ENCODE assay signal across 9 cellular contexts in genomic region chr12:4353785-4354208, GRCh38. TPM values are rescaled to one million over a fixed set of nuclear protein-coding genes. Genes with fewer than 3 reads are reported as not detected.
DNase-seq lines count a peak whose midpoint lies in the region; ATAC-seq, FAIRE-seq and TF ChIP-seq lines count a peak whose summit lies in the region.
"Had no signal": no experiment of that assay in that cellular context is flagged by ENCODE, and none has a peak within 500 bp of the region (broad histone marks: within the 10 kb centered on the region; RNA-seq: fewer than 3 reads in every experiment).

No MANE protein-coding gene starts in this region.

- no peaks in the 10 kb centered on the region for H3K79me1 ChIP-seq in H1 (ENCODE audit: low read depth, low read length)

- H3K56ac ChIP-seq in H1 (replicated peaks; ENCODE audit: insufficient read length, low read depth, low read length), result no peak overlapping the region

- H3K4me3 ChIP-seq in CD4-positive, CD25-positive, alpha-beta regulatory T cell (ENCODE audit: low read depth, low read length), result no peak overlapping the region
- H3K4me3 ChIP-seq in H1 (ENCODE audit: extremely low read depth in 1 of 4, insufficient read depth in 2 of 4, low read depth in 3 of 4, low read length in 4 of 4) (no peak overlapping the region), gastrocnemius medialis (no peak overlapping the region)
- H3K4me3 ChIP-seq: lung had no signal

- peaks cover 23% of the 10 kb centered on the region for H3K36me3 ChIP-seq in CD4-positive, CD25-positive, alpha-beta regulatory T cell (ENCODE audit: control insufficient read depth, insufficient read depth, low read length)
- H3K36me3 ChIP-seq in H1 (ENCODE audit: control insufficient read depth in 2 of 4, insufficient read depth in 4 of 4, low read length in 3 of 4) (peaks cover 0 to 36% (median 18%) of the 10 kb centered on the region in 4 experiments; a peak in 6 of 8 replicates), gastrocnemius medialis (peaks cover 0 to 6% of the 10 kb centered on the region in 2 donors)

- intact Hi-C loops in activated CD4-positive, alpha-beta T cell treated with anti-CD3 and anti-CD28 coated beads, Interleukin-2, amount 10 ng/mL, durations not matched to agents 24 days and 14 days (cut with micrococcal nuclease), result loop anchor here (2.0 kb wide), 1 partner anchor 173 kb away; no protein-coding TSS in a partner anchor
- intact Hi-C loops in gastrocnemius medialis (cut with DNase I; ENCODE audit: low total_unique reads), result loop anchor here (5.0 kb wide), 1 partner anchor 174 kb away; no protein-coding TSS in a partner anchor

- TF ChIP-seq CTCF in H1 (IDR thresholded peaks at IDR 0.05; ENCODE audit: control extremely low read depth in 1 of 3, insufficient read depth in 1 of 3, low read depth in 1 of 3, low read length in 3 of 3) (peak; percentile 8 to 59 (median 33); a peak in 3 of 4 replicates), gastrocnemius medialis (IDR thresholded peaks at IDR 0.05 in 4 of 5, conservative IDR thresholded peaks at IDR 0.05 in 1 of 5) (peak in 4 of 5 experiments; percentile 25 to 51 (median 26))

- ATAC-seq in CD4-positive, CD25-positive, alpha-beta regulatory T cell (ENCODE audit: low read depth in 2 of 2), result peak; percentile 57 to 72
- ATAC-seq in gastrocnemius medialis (no peak), GM19328 (IDR thresholded peaks at IDR 0.05; ENCODE audit: unreplicated experiment) (no peak)

- no peak overlapping the region for H2BK15ac ChIP-seq in H1 (ENCODE audit: low read length)

- H2AK5ac ChIP-seq in H1 (ENCODE audit: low read depth, low read length), result no peak overlapping the region

- no peaks in the 10 kb centered on the region for H4K20me1 ChIP-seq in H1 (replicated peaks in 1 of 2; ENCODE audit: control insufficient read depth in 1 of 2, insufficient read depth in 2 of 2, low read length in 2 of 2)

- TF ChIP-seq EP300 in H1 (IDR thresholded peaks at IDR 0.05; ENCODE audit: borderline replicate concordance in 1 of 2, low read depth in 2 of 2, low read length in 2 of 2), result no peak

- H3K4ac ChIP-seq in H1 (replicated peaks; ENCODE audit: insufficient read length, low read depth, low read length), result no peak overlapping the region

- peaks cover 19% of the 10 kb centered on the region for H3K36me3 Mint-ChIP-seq in CD4-positive, CD25-positive, alpha-beta regulatory T cell
- H3K36me3 Mint-ChIP-seq in activated CD4-positive, alpha-beta T cell treated with anti-CD3 and anti-CD28 coated beads, Interleukin-2, amount 10 ng/mL, durations not matched to agents 24 days and 14 days (ENCODE audit: low read depth), result peaks cover 21% of the 10 kb centered on the region

- no peaks in the 10 kb centered on the region for H3K4me1 ChIP-seq in CD4-positive, CD25-positive, alpha-beta regulatory T cell (ENCODE audit: control insufficient read depth, insufficient read depth, low read length, poor library complexity, severe bottlenecking)
- no peaks in the 10 kb centered on the region for H3K4me1 ChIP-seq in H1 (replicated peaks in 1 of 4; ENCODE audit: control insufficient read depth in 3 of 4, insufficient read depth in 4 of 4, low read length in 3 of 4)
- no peaks in the 10 kb centered on the region for H3K4me1 ChIP-seq in gastrocnemius medialis

- no peak overlapping the region for H2BK5ac ChIP-seq in H1 (ENCODE audit: low read depth, low read length)

- no peak overlapping the region for H2BK120ac ChIP-seq in H1 (replicated peaks; ENCODE audit: low read depth, low read length)

- no peak overlapping the region for H4K5ac ChIP-seq in H1 (ENCODE audit: insufficient read length, low read depth, low read length)

- H3K9me3 ChIP-seq in CD4-positive, CD25-positive, alpha-beta regulatory T cell (ENCODE audit: control insufficient read depth in 2 of 2, low read length in 2 of 2), result no peaks in the 10 kb centered on the region
- H3K9me3 ChIP-seq in H1 (ENCODE audit: insufficient read depth in 2 of 2, low read depth in 1 of 2, low read length in 1 of 2) (no peaks in the 10 kb centered on the region), gastrocnemius medialis (no peaks in the 10 kb centered on the region)

- H3K27ac ChIP-seq in CD4-positive, CD25-positive, alpha-beta regulatory T cell (ENCODE audit: insufficient read depth, low read length, poor library complexity, severe bottlenecking), result no peak overlapping the region
- H3K27ac ChIP-seq in H1 (ENCODE audit: low read depth, low read length), result no peak overlapping the region
- H3K27ac ChIP-seq in gastrocnemius medialis, result no peak overlapping the region

- H4K8ac ChIP-seq in H1 (ENCODE audit: extremely low read depth, insufficient read depth, low read length), result no peak overlapping the region

- no peak overlapping the region for H3K9ac ChIP-seq in H1 (replicated peaks in 1 of 4; ENCODE audit: extremely low read depth in 1 of 4, low read depth in 3 of 4, low read length in 3 of 4)

- H3K18ac ChIP-seq in H1 (ENCODE audit: extremely low read depth, low read length), result no peak overlapping the region

- in situ Hi-C loops in gastrocnemius medialis (cut with MboI; ENCODE audit: low sequenced_read_pairs in 4 of 4), result no loop called here

- H3K27ac Mint-ChIP-seq in CD4-positive, CD25-positive, alpha-beta regulatory T cell, result peak overlapping the region in 2 of 3 donors; percentile 48 to 54
- no peak overlapping the region for H3K27ac Mint-ChIP-seq in activated CD4-positive, alpha-beta T cell treated with anti-CD3 and anti-CD28 coated beads, Interleukin-2, amount 10 ng/mL, durations not matched to agents 24 days and 14 days

- no peak overlapping the region for H3K4me3 Mint-ChIP-seq in CD4-positive, CD25-positive, alpha-beta regulatory T cell
- H3K4me3 Mint-ChIP-seq in activated CD4-positive, alpha-beta T cell treated with anti-CD3 and anti-CD28 coated beads, Interleukin-2, amount 10 ng/mL, durations not matched to agents 24 days and 14 days, result no peak overlapping the region

- H2AFZ ChIP-seq in H1 (ENCODE audit: low read length), result no peak overlapping the region

- WGBS in H1 (ENCODE audit: extremely low coverage in 1 of 2, insufficient coverage in 1 of 2, insufficient read length in 1 of 2, insufficient replicate concordance in 2 of 2, low coverage in 1 of 2, low lambda C conversion rate in 2 of 2, missing lambda C conversion rate in 1 of 2), 2 experiments, result 69% methylated on average over 2 of the region's 4 CpGs; no CpG with 5 or more reads in 1 of the 2 experiments

- TF ChIP-seq RAD21 in H1 (IDR thresholded peaks at IDR 0.05 in 1 of 2, conservative IDR thresholded peaks at IDR 0.05 in 1 of 2; ENCODE audit: low read depth in 2 of 2, low read length in 2 of 2), result peak; percentile 52 to 60

- H3K4me1 Mint-ChIP-seq in CD4-positive, CD25-positive, alpha-beta regulatory T cell, result peaks cover 0 to 19% (median 5%) of the 10 kb centered on the region in 4 donors
- H3K4me1 Mint-ChIP-seq in activated CD4-positive, alpha-beta T cell treated with anti-CD3 and anti-CD28 coated beads, Interleukin-2, amount 10 ng/mL, durations not matched to agents 24 days and 14 days, result peaks cover 8% of the 10 kb centered on the region

- no peak overlapping the region for H2BK12ac ChIP-seq in H1 (ENCODE audit: low read depth, low read length)

- H3K27me3 ChIP-seq in CD4-positive, CD25-positive, alpha-beta regulatory T cell (ENCODE audit: control insufficient read depth, insufficient read depth, low read length), result no peaks in the 10 kb centered on the region
- no peaks in the 10 kb centered on the region for H3K27me3 ChIP-seq in H1 (replicated peaks in 1 of 4; ENCODE audit: control insufficient read depth in 3 of 4, extremely low read depth in 1 of 4, insufficient read depth in 3 of 4, low read length in 3 of 4)
- H3K27me3 ChIP-seq in gastrocnemius medialis, result no peaks in the 10 kb centered on the region

- H2BK20ac ChIP-seq in H1 (ENCODE audit: low read length), result no peak overlapping the region

- no peaks in the 10 kb centered on the region for H3K23me2 ChIP-seq in H1 (ENCODE audit: low read depth, low read length)

- H3K27me3 Mint-ChIP-seq in CD4-positive, CD25-positive, alpha-beta regulatory T cell, result no peaks in the 10 kb centered on the region
- H3K27me3 Mint-ChIP-seq in activated CD4-positive, alpha-beta T cell treated with anti-CD3 and anti-CD28 coated beads, Interleukin-2, amount 10 ng/mL, durations not matched to agents 24 days and 14 days, result no peaks in the 10 kb centered on the region

- POLR2A ChIA-PET in H1 (lab: Charles Lee; ENCODE audit: partially characterized antibody), result no interaction called here

- no peak for FAIRE-seq in H1 (lab: Jason Lieb, UNC)

- H3K9me3 Mint-ChIP-seq in CD4-positive, CD25-positive, alpha-beta regulatory T cell, result no peaks in the 10 kb centered on the region
- H3K9me3 Mint-ChIP-seq in activated CD4-positive, alpha-beta T cell treated with anti-CD3 and anti-CD28 coated beads, Interleukin-2, amount 10 ng/mL, durations not matched to agents 24 days and 14 days, result no peaks in the 10 kb centered on the region

- H3K4me2 ChIP-seq in H1 (ENCODE audit: insufficient read depth in 1 of 2, low read depth in 2 of 2, low read length in 2 of 2), result no peak overlapping the region

- CTCF ChIA-PET in H1 (lab: Charles Lee; ENCODE audit: partially characterized antibody), result interaction anchor here (0.7 to 1.5 kb wide), 14 partner anchors 13 to 300 kb away, joined by 3 to 5 read pairs (median 3); no protein-coding TSS in a partner anchor

- H4K91ac ChIP-seq in H1 (replicated peaks; ENCODE audit: insufficient read length, low read length), result no peak overlapping the region

- H3K79me2 ChIP-seq in H1 (ENCODE audit: control insufficient read depth in 1 of 2, insufficient read depth in 2 of 2, low read length in 2 of 2), result no peaks in the 10 kb centered on the region

- TF ChIP-seq POLR2A in H1 (IDR thresholded peaks at IDR 0.05; ENCODE audit: control extremely low read depth in 1 of 2, low read depth in 2 of 2, low read length in 2 of 2), result no peak
- TF ChIP-seq POLR2A in gastrocnemius medialis (IDR thresholded peaks at IDR 0.05), result no peak

- peak; percentile 29 to 54 (median 49) for DNase-seq in CD4-positive, CD25-positive, alpha-beta regulatory T cell
- DNase-seq in HK-2 (ENCODE audit: unreplicated experiment) (peak; percentile 7), H1 (ENCODE audit: low read depth in 1 of 2, low spot score in 2 of 2) (no peak), gastrocnemius medialis (no peak), 8988T (no peak), GM19240 (ENCODE audit: insufficient read length, low spot score) (no peak)
- peak; percentile 76 for DNase-seq in activated CD4-positive, alpha-beta T cell treated with anti-CD3 and anti-CD28 coated beads, Interleukin-2, amount 10 ng/mL, durations not matched to agents 24 days and 14 days

- no peak overlapping the region for H3K14ac ChIP-seq in H1 (ENCODE audit: insufficient read length)

- H3K23ac ChIP-seq in H1 (ENCODE audit: insufficient read length), result no peak overlapping the region

RNA-seq across cellular contexts. Expression of gene FGF23, which starts 25.7 kb away (rescaled TPM):
- not detected for total RNA-seq in CD4-positive, CD25-positive, alpha-beta regulatory T cell
- polyA plus RNA-seq in CD4-positive, CD25-positive, alpha-beta regulatory T cell, result not detected
- not detected in 2 replicates for total RNA-seq in activated CD4-positive, alpha-beta T cell treated with anti-CD3 and anti-CD28 coated beads, Interleukin-2, amount 10 ng/mL, durations not matched to agents 24 days and 14 days
- 0.42 and 0.67 TPM in 2 replicates for total RNA-seq in H1 (2021; fragmentation: NEBNext Ultra II Directional; extraction: Animal tissue kit (Norgen Biotek cat#: 25700))
- polyA plus RNA-seq in H1 (2011; rRNA removed), result 0.35 and 0.53 TPM in 2 replicates
- 0.32 TPM for polyA plus RNA-seq in H1 (2011; cell fraction: cytosol; rRNA removed)
- polyA plus RNA-seq in H1 (2011; cell fraction: nucleus; rRNA removed), result 0.60 TPM
- polyA plus RNA-seq in H1 (2012, experiment 1 of 2), result 0.25 to 0.50 TPM (median 0.27 TPM) in 4 replicates
- polyA plus RNA-seq in H1 (2012, experiment 2 of 2), result 0.31 TPM
- polyA plus RNA-seq in H1 (2013, experiment 1 of 2), result 0.43 TPM
- 0.44 TPM for polyA plus RNA-seq in H1 (2013, experiment 2 of 2)
- 0.12 and 0.35 TPM in 2 replicates for polyA minus RNA-seq in H1 (2011; rRNA and poly(A)+ RNA removed)
- not detected for polyA minus RNA-seq in H1 (2011; cell fraction: cytosol; rRNA and poly(A)+ RNA removed)
- 0.70 TPM for polyA minus RNA-seq in H1 (2011; cell fraction: nucleus; rRNA and poly(A)+ RNA removed)
- not detected for total RNA-seq in gastrocnemius medialis
- total RNA-seq: lung had no signal

RNA-seq across cellular contexts. Expression of gene TIGAR, which starts 32.8 kb away (rescaled TPM):
- total RNA-seq in CD4-positive, CD25-positive, alpha-beta regulatory T cell, result 13.3 TPM
- polyA plus RNA-seq in CD4-positive, CD25-positive, alpha-beta regulatory T cell, result 1 to 10 TPM; 2.1 to 7.1 (median 5.6) TPM
- total RNA-seq in activated CD4-positive, alpha-beta T cell treated with anti-CD3 and anti-CD28 coated beads, Interleukin-2, amount 10 ng/mL, durations not matched to agents 24 days and 14 days, result 13.4 TPM in 2 replicates
- total RNA-seq in H1 (2021; fragmentation: NEBNext Ultra II Directional; extraction: Animal tissue kit (Norgen Biotek cat#: 25700)), result 26.4 and 27.6 TPM in 2 replicates
- polyA plus RNA-seq in H1 (2011; rRNA removed), result 1.8 and 3.8 TPM in 2 replicates
- polyA plus RNA-seq in H1 (2011; cell fraction: cytosol; rRNA removed), result 5.3 TPM
- 2.1 TPM for polyA plus RNA-seq in H1 (2011; cell fraction: nucleus; rRNA removed)
- polyA plus RNA-seq in H1 (2012, experiment 1 of 2), result 11.4 to 17.3 TPM (median 14.4 TPM) in 4 replicates
- 1.1 TPM for polyA plus RNA-seq in H1 (2012, experiment 2 of 2)
- polyA plus RNA-seq in H1 (2013, experiment 1 of 2), result 8.7 TPM
- polyA plus RNA-seq in H1 (2013, experiment 2 of 2), result 9.3 TPM
- 2.4 TPM in 2 replicates for polyA minus RNA-seq in H1 (2011; rRNA and poly(A)+ RNA removed)
- 2.1 TPM for polyA minus RNA-seq in H1 (2011; cell fraction: cytosol; rRNA and poly(A)+ RNA removed)
- polyA minus RNA-seq in H1 (2011; cell fraction: nucleus; rRNA and poly(A)+ RNA removed), result 4.9 TPM
- 1 to 10 TPM; 4.4 to 8.3 (median 6.7) TPM for total RNA-seq in gastrocnemius medialis

Comparison
In these comparisons a context has a peak if more than half of its experiments do, and no peak if none do; other contexts are left out.
1. ATAC-seq: peak in CD4-positive, CD25-positive, alpha-beta regulatory T cell (2 of 2); none in gastrocnemius medialis (0 of 2) and GM19328 (single experiment).
2. DNase-seq: peak in CD4-positive, CD25-positive, alpha-beta regulatory T cell (3 of 3), HK-2 (single experiment) and activated CD4-positive, alpha-beta T cell treated with anti-CD3 and anti-CD28 coated beads, Interleukin-2, amount 10 ng/mL, durations not matched to agents 24 days and 14 days (single experiment); none in H1 (0 of 2), gastrocnemius medialis (0 of 2), 8988T (single experiment) and GM19240 (single experiment).